Comparison of ENCODE assay signal across 8 cellular contexts in the genomic region with DNA sequence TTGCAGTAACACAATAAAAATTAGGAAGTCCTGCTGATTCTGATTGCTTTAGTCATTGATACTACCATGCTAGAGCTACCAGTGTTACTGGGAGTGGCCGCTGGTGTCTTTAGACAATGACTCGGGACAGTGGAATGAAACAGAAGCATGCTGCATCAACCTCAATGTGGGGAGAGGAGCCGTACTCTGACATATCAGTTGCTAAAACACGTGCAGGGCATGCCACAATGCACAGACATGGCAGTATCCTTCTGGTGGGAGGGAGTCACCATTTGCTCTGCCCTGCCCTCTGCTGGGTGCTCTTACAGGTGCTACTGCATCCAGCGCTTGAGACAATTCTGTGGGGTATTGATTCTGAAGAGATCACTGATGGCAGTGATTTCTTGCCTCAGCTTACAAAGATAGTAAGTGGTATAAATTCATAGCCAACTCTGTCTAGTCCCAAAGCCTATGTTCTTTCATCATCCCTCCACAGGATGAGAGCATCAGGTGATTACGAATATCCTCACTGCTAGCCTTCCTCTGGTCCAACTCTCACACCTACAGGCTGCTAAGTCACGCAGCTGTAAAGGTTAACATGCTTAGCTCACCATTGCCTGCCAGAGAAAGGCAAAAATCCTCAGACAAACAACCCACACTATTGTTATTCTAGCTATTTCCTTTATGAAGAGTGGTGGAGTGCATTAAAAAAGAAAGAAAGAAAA. TPM values are rescaled to one million over a fixed set of nuclear protein-coding genes. Genes with fewer than 3 reads are reported as not detected.
A peak's percentile ranks its signal among the peaks of the same experiment; 100 is the strongest.
DNase-seq lines count a peak whose midpoint lies in the region; ATAC-seq, FAIRE-seq and TF ChIP-seq lines count a peak whose summit lies in the region.

No MANE protein-coding gene starts in this region.

- peak; percentile 55 for DNase-seq in COLO829 (ENCODE audit: low spot score)
- peak; percentile 92 for DNase-seq in IMR-90
- peak; percentile 14 for DNase-seq in SKM-1 (lab: John Stamatoyannopoulos, UW; ENCODE audit: unreplicated experiment)
- no peak for DNase-seq in GM12878 (ENCODE audit: low read depth, low spot score)
- DNase-seq in keratinocyte (ENCODE audit: low read depth, low spot score) = peak; percentile 69
- DNase-seq in stimulated activated CD8-positive, alpha-beta memory T cell treated with anti-CD3 and anti-CD28 coated beads, Interleukin-15, amount 100 ng/mL, for 48 hours (ENCODE audit: low read depth in 2 of 2) = peak; percentile 16 to 30
- no peak for DNase-seq in NCI-H187 (lab: John Stamatoyannopoulos, UW)

- no peak overlapping the region for H3K14ac ChIP-seq in IMR-90 (replicated peaks; ENCODE audit: low read depth, low read length)

- no TSS peak for BruUV-seq in IMR-90 (replicated peaks; lab: Mats Ljungman, UMichigan)
- no TSS peak for BruUV-seq in GM12878 (replicated peaks; lab: Mats Ljungman, UMichigan)

- H2BK120ac ChIP-seq in IMR-90 (ENCODE audit: low read depth, low read length) = no peak overlapping the region

- POLR2A ChIA-PET in IMR-90 (lab: Charles Lee; ENCODE audit: unreplicated experiment) (no interaction called here), GM12878 (lab: Charles Lee) (no interaction called here)

- TF ChIP-seq POLR2A in IMR-90 (IDR thresholded peaks at IDR 0.05; ENCODE audit: low read depth, low read length) (no peak), GM12878 (IDR thresholded peaks at IDR 0.05; ENCODE audit: low read depth, low read length) (no peak)

- H3K27me3 ChIP-seq in IMR-90 (ENCODE audit: control insufficient read depth, insufficient read depth, low read length) = no peaks in the 10 kb centered on the region
- H3K27me3 ChIP-seq in GM12878 (replicated peaks in 1 of 2; ENCODE audit: control insufficient read depth in 2 of 2, insufficient read depth in 2 of 2, low read length in 1 of 2) = no peaks in the 10 kb centered on the region
- no peaks in the 10 kb centered on the region for H3K27me3 ChIP-seq in keratinocyte (ENCODE audit: control insufficient read depth, extremely low read depth, insufficient read depth, low read length)

- H3K4me3 ChIP-seq in IMR-90 (ENCODE audit: insufficient read depth, low read depth, low read length) (no peak overlapping the region), GM12878 (no peak overlapping the region), keratinocyte (ENCODE audit: control insufficient read depth in 2 of 3, extremely low read depth in 1 of 3, insufficient read depth in 2 of 3, low read depth in 1 of 3, low read length in 3 of 3) (no peak overlapping the region)

- H4K8ac ChIP-seq in IMR-90 (ENCODE audit: low read depth in 2 of 2, low read length in 2 of 2) = no peak overlapping the region

- 0 out of 3 replicates have a peak overlapping the region, but pooled peaks have one; percentile 5 for H2BK15ac ChIP-seq in IMR-90 (ENCODE audit: low read depth, low read length)

- H3K4me2 ChIP-seq in IMR-90 (ENCODE audit: low read depth, low read length) (no peak overlapping the region), GM12878 (ENCODE audit: control insufficient read depth, insufficient read depth) (no peak overlapping the region), keratinocyte (ENCODE audit: control insufficient read depth, extremely low read depth, insufficient read depth, low read depth, low read length) (no peak overlapping the region)

- intact Hi-C loops in IMR-90 (cut with micrococcal nuclease) = loop anchor here (1.0 to 2.0 kb wide), 3 partner anchors 34 to 178 kb away; no protein-coding TSS in a partner anchor
- intact Hi-C loops in GM12878 (cut with micrococcal nuclease; ENCODE audit: unreplicated experiment) = loop anchor here (2.0 kb wide), 1 partner anchor 178 kb away; no protein-coding TSS in a partner anchor

- 25% methylated on average over 4 of the region's 7 CpGs; no CpG with 5 or more reads in 1 of the 2 experiments for WGBS in IMR-90 (ENCODE audit: extremely low coverage in 2 of 2, insufficient read length in 1 of 2), 2 experiments
- WGBS in GM12878 (ENCODE audit: insufficient coverage, insufficient replicate concordance, low lambda C conversion rate, missing lambda C conversion rate) = 65% methylated on average over 7 of the region's 7 CpGs

- dilution Hi-C loops in IMR-90 (cut with HindIII; ENCODE audit: low sequenced_read_pairs, unreplicated experiment) = no loop called here
- dilution Hi-C loops in keratinocyte (cut with MboI; ENCODE audit: extremely low pct_ligation_motif_present, low sequenced_read_pairs) = no loop called here

- TF ChIP-seq RAD21 in IMR-90 (IDR thresholded peaks at IDR 0.05; ENCODE audit: low read length) (peak; percentile 63), GM12878 (IDR thresholded peaks at IDR 0.05; ENCODE audit: insufficient read depth, low read depth, low read length) (peak; percentile 29)

- FAIRE-seq in GM12878 (lab: Jason Lieb, UNC) = peak; percentile 80
- peak; percentile 95 for FAIRE-seq in keratinocyte (lab: Jason Lieb, UNC)

- no peak overlapping the region for H2BK20ac ChIP-seq in IMR-90 (ENCODE audit: low read depth, low read length)

- no peak overlapping the region for H2BK5ac ChIP-seq in IMR-90 (ENCODE audit: low read depth, low read length, poor library complexity, severe bottlenecking)

- no peak overlapping the region for H4K5ac ChIP-seq in IMR-90 (ENCODE audit: low read depth, low read length)

- H2AFZ ChIP-seq in IMR-90 (replicated peaks; ENCODE audit: low read length, poor library complexity) = peak overlapping the region; percentile 77
- no peak overlapping the region for H2AFZ ChIP-seq in GM12878 (ENCODE audit: control insufficient read depth, low read depth, low read length)
- H2AFZ ChIP-seq in keratinocyte (ENCODE audit: control insufficient read depth, low read length) = no peak overlapping the region

- H3K36me3 ChIP-seq in IMR-90 (ENCODE audit: control insufficient read depth, insufficient read depth, low read length) (peaks cover 17% of the 10 kb centered on the region), GM12878 (ENCODE audit: control insufficient read depth in 2 of 2, insufficient read depth in 2 of 2, low read length in 1 of 2) (peaks cover 3 to 8% of the 10 kb centered on the region in 2 experiments; a peak in 3 of 4 replicates), keratinocyte (ENCODE audit: control insufficient read depth in 2 of 2, extremely low read depth in 1 of 2, insufficient read depth in 2 of 2, low read length in 2 of 2) (peaks cover 2 to 7% of the 10 kb centered on the region in 2 experiments)

- TF ChIP-seq CTCF in IMR-90 (conservative IDR thresholded peaks at IDR 0.05; ENCODE audit: low read depth, low read length) (peak; percentile 70), GM12878 (IDR thresholded peaks at IDR 0.05 in 2 of 3, conservative IDR thresholded peaks at IDR 0.05 in 1 of 3; ENCODE audit: control insufficient read depth in 2 of 3, extremely low read depth in 1 of 3, insufficient read depth in 1 of 3, low read depth in 3 of 3, low read length in 3 of 3) (peak; percentile 62 to 71 (median 66); a peak in 5 of 6 replicates), keratinocyte (optimal IDR thresholded peaks at IDR 0.05 in 1 of 3, IDR thresholded peaks at IDR 0.05 in 1 of 3, conservative IDR thresholded peaks at IDR 0.05 in 1 of 3; ENCODE audit: extremely low read depth in 1 of 3, insufficient read depth in 2 of 3, low read length in 3 of 3) (peak; percentile 84 to 95 (median 89))

- H4K91ac ChIP-seq in IMR-90 (ENCODE audit: insufficient read depth, low read depth, low read length) = no peak overlapping the region

- SMC1A ChIA-PET in GM12878 (lab: Charles Lee; ENCODE audit: uncharacterized antibody, unreplicated experiment) = interaction anchor here (2.6 kb wide), 1 partner anchor 9 kb away, joined by 13 read pairs; no protein-coding TSS in a partner anchor

- no peak overlapping the region for H3K18ac ChIP-seq in IMR-90 (ENCODE audit: low read depth, low read length)

- CTCF ChIA-PET in IMR-90 (lab: Yijun Ruan, JAX) = interaction anchor here (0.6 to 1.6 kb wide), 8 partner anchors 9 to 249 kb away, joined by 3 to 6 read pairs (median 4); no protein-coding TSS in a partner anchor
- CTCF ChIA-PET in GM12878 (lab: Yijun Ruan, JAX) = interaction anchor here (0.7 to 2.4 kb wide), 9 partner anchors 9 to 182 kb away, joined by 3 to 11 read pairs (median 3); no protein-coding TSS in a partner anchor

- H3K9me1 ChIP-seq in IMR-90 (ENCODE audit: insufficient read depth, low read length) = peaks cover 15% of the 10 kb centered on the region; the same call in 1 of the 2 replicates
- no peaks in the 10 kb centered on the region for H3K9me1 ChIP-seq in keratinocyte (ENCODE audit: control insufficient read depth, extremely low read depth, insufficient read depth, low read length)

- peak overlapping the region; percentile 30; the same call in 1 of the 2 replicates for H3K4ac ChIP-seq in IMR-90 (ENCODE audit: low read depth, low read length)

- in situ Hi-C loops in IMR-90 (cut with MboI; ENCODE audit: low sequenced_read_pairs) = no loop called here
- in situ Hi-C loops in GM12878 (cut with MboI) = no loop called here

- H3K56ac ChIP-seq in IMR-90 (ENCODE audit: extremely low read depth, insufficient read depth, low read length) = no peak overlapping the region

- H3K4me1 ChIP-seq in IMR-90 (ENCODE audit: control insufficient read depth, insufficient read depth, low read length) (peaks cover 4% of the 10 kb centered on the region; the same call in 1 of the 2 replicates), GM12878 (ENCODE audit: control insufficient read depth, insufficient read depth, low read length) (no peaks in the 10 kb centered on the region), keratinocyte (ENCODE audit: control insufficient read depth, extremely low read depth, insufficient read depth, low read length) (no peaks in the 10 kb centered on the region)

- RAD21 ChIA-PET in GM12878 (lab: Charles Lee; ENCODE audit: unreplicated experiment) = interaction anchor here (1.4 to 1.6 kb wide), 2 partner anchors 163 to 179 kb away, joined by 3 read pairs; no protein-coding TSS in a partner anchor

- H3K27ac ChIP-seq in IMR-90 (ENCODE audit: insufficient read depth, low read length) (no peak overlapping the region), GM12878 (ENCODE audit: control insufficient read depth, insufficient read depth) (no peak overlapping the region), keratinocyte (ENCODE audit: control insufficient read depth, insufficient read depth, low read length) (no peak overlapping the region)

- H2AK5ac ChIP-seq in IMR-90 (ENCODE audit: low read depth, low read length) = peak overlapping the region; percentile 45; the same call in 1 of the 2 replicates

- H3K9me3 ChIP-seq in IMR-90 (ENCODE audit: control insufficient read depth, insufficient read depth, low read length) (no peaks in the 10 kb centered on the region), GM12878 (replicated peaks; ENCODE audit: control insufficient read depth, insufficient read depth, low read length) (no peaks in the 10 kb centered on the region), keratinocyte (ENCODE audit: control insufficient read depth, low read depth, low read length) (no peaks in the 10 kb centered on the region)

- H4K20me1 ChIP-seq in IMR-90 (ENCODE audit: insufficient read depth, low read length) (peaks cover 3% of the 10 kb centered on the region; the same call in 1 of the 2 replicates), GM12878 (ENCODE audit: control insufficient read depth, insufficient read depth) (no peaks in the 10 kb centered on the region), keratinocyte (ENCODE audit: control insufficient read depth, extremely low read depth, insufficient read depth, low read length) (no peaks in the 10 kb centered on the region)

- H3K9ac ChIP-seq in IMR-90 (ENCODE audit: low read depth, low read length) (no peak overlapping the region), GM12878 (ENCODE audit: control insufficient read depth, insufficient read depth, low read length) (no peak overlapping the region), keratinocyte (ENCODE audit: control insufficient read depth, extremely low read depth, insufficient read depth, low read length) (no peak overlapping the region)

- H2AK9ac ChIP-seq in IMR-90 (replicated peaks; ENCODE audit: low read depth, low read length, poor library complexity) = no peak overlapping the region

- H3K79me2 ChIP-seq in GM12878 (ENCODE audit: control insufficient read depth, insufficient read depth, low read length) = no peaks in the 10 kb centered on the region
- H3K79me2 ChIP-seq in keratinocyte (ENCODE audit: control insufficient read depth, insufficient read depth, low read length) = no peaks in the 10 kb centered on the region

- TF ChIP-seq EP300 in GM12878 (IDR thresholded peaks at IDR 0.05; ENCODE audit: borderline replicate concordance in 1 of 2, control insufficient read depth in 1 of 2, low read depth in 2 of 2, low read length in 2 of 2) = no peak

- ATAC-seq in GM19351 (IDR thresholded peaks at IDR 0.05; ENCODE audit: unreplicated experiment) (peak; percentile 95), IMR-90 (ENCODE audit: low read depth) (peak; percentile 97), GM12878 (peak; percentile 98)

- peaks cover 4% of the 10 kb centered on the region in 2 experiments; a peak in 1 of 4 replicates for H3K79me1 ChIP-seq in IMR-90 (ENCODE audit: low read depth in 1 of 2, low read length in 2 of 2)

- no peak overlapping the region for H3K23ac ChIP-seq in IMR-90 (ENCODE audit: low read depth, low read length)

RNA-seq across cellular contexts. Expression of gene NSG1, which starts 43.7 kb away (rescaled TPM):
- 0.56 and 0.72 TPM in 2 replicates for total RNA-seq in IMR-90 (2012; rRNA removed)
- polyA plus RNA-seq in IMR-90 (2012; rRNA removed) = 0.90 and 1.6 TPM in 2 replicates
- 0.76 and 1.1 TPM in 2 replicates for polyA plus RNA-seq in IMR-90 (2012; cell fraction: cytosol; rRNA removed)
- polyA plus RNA-seq in IMR-90 (2012; cell fraction: nucleus; rRNA removed; ENCODE audit: low replicate concordance) = 0.25 and 0.38 TPM in 2 replicates
- not detected in 2 replicates for total RNA-seq in GM12878 (2013; cell fraction: nucleolus; rRNA removed)
- not detected in 2 replicates for total RNA-seq in GM12878 (2014; rRNA removed)
- total RNA-seq in GM12878 (2014; rRNA removed; fragmentation: Illumina TruSeq; extraction: Trizol) = not detected in 2 replicates
- total RNA-seq in GM12878 (2021) = 0.10 TPM in 1 of 2 replicates, not detected in the other
- polyA plus RNA-seq in GM12878 (2011; ENCODE audit: low read depth) = 0.42 TPM
- 0.03 TPM in 1 of 2 replicates, not detected in the other for polyA plus RNA-seq in GM12878 (2011; rRNA removed)
- not detected in 2 replicates for polyA plus RNA-seq in GM12878 (2011; cell fraction: cytosol; rRNA removed)
- 0.26 TPM in 1 of 2 replicates, not detected in the other for polyA plus RNA-seq in GM12878 (2011; cell fraction: nucleus; rRNA removed)
- 0.59 and 0.70 TPM in 2 replicates for polyA plus RNA-seq in GM12878 (2012)
- 0.06 TPM in 1 of 2 replicates, not detected in the other for polyA plus RNA-seq in GM12878 (2014; fragmentation: Illumina TruSeq; extraction: Trizol)
- not detected for polyA plus RNA-seq in GM12878 (2014; fragmentation: Nextera tagmentation; extraction: Ambion mirVana)
- 0.22 TPM in 1 of 2 replicates, not detected in the other for polyA plus RNA-seq in GM12878 (2014; rRNA removed)
- under 1 TPM; 0.15 to 0.19 TPM for polyA plus RNA-seq in GM12878 (2016; fragmentation: Nextera tagmentation; extraction: Ambion mirVana)
- not detected in 2 replicates for polyA minus RNA-seq in GM12878 (2011; rRNA and poly(A)+ RNA removed)
- not detected in 2 replicates for polyA minus RNA-seq in GM12878 (2011; cell fraction: cytosol; rRNA and poly(A)+ RNA removed)
- polyA minus RNA-seq in GM12878 (2011; cell fraction: nucleus; rRNA and poly(A)+ RNA removed) = not detected in 2 replicates
- polyA plus RNA-seq in keratinocyte = 49.3 to 68.6 TPM (median 62.0 TPM) in 3 replicates
- polyA plus RNA-seq in keratinocyte (2011; ENCODE audit: low read depth) = 97.7 TPM
- 70.5 and 101 TPM in 2 replicates for polyA plus RNA-seq in keratinocyte (2011; cell fraction: cytosol; rRNA removed)
- polyA plus RNA-seq in keratinocyte (2011; cell fraction: nucleus; rRNA removed) = 67.0 and 81.8 TPM in 2 replicates
- 67.1 and 77.2 TPM in 2 replicates for polyA plus RNA-seq in keratinocyte (2012; ENCODE audit: low replicate concordance)
- 32.7 to 73.3 TPM (median 46.2 TPM) in 3 replicates for polyA minus RNA-seq in keratinocyte
- 46.2 TPM for polyA minus RNA-seq in keratinocyte (2011; cell fraction: cytosol; rRNA and poly(A)+ RNA removed)
- polyA minus RNA-seq in keratinocyte (2011; cell fraction: nucleus; rRNA and poly(A)+ RNA removed) = 14.7 and 25.8 TPM in 2 replicates

Comparison
In these comparisons a context has a peak if more than half of its experiments do, and no peak if none do; other contexts are left out.
1. DNase-seq: peak in COLO829 (single experiment), IMR-90 (single experiment), SKM-1 (single experiment), keratinocyte (single experiment) and stimulated activated CD8-positive, alpha-beta memory T cell treated with anti-CD3 and anti-CD28 coated beads, Interleukin-15, amount 100 ng/mL, for 48 hours (2 of 2); none in GM12878 (single experiment) and NCI-H187 (0 of 2).
2. RNA of gene NSG1, which starts 43.7 kb away (polyA plus RNA-seq): 49.3 to 101 TPM in keratinocyte; 0.25 to 1.6 TPM in IMR-90 and 0.03 to 0.70 TPM in GM12878; every median in the first group is over 10 times any median in the second.
3. Peak in every context shown above with its lines, with median percentiles within 50 percentile points of each other: ATAC-seq and CTCF ChIP-seq.